Comparison of ENCODE assay signal across 9 cellular contexts in genomic region chr1:41359211-41360073, GRCh38. TPM values are rescaled to one million over a fixed set of nuclear protein-coding genes. Genes with fewer than 3 reads are reported as not detected.
DNase-seq lines count a peak whose midpoint lies in the region; TF ChIP-seq lines count a peak whose summit lies in the region.
"Had no signal": no experiment of that assay in that cellular context is flagged by ENCODE, and none has a peak within 500 bp of the region (broad histone marks: within the 10 kb centered on the region; RNA-seq: fewer than 3 reads in every experiment).

No MANE protein-coding gene starts in this region.

- H3K4me1 ChIP-seq in SK-N-SH (ENCODE audit: control insufficient read depth in 1 of 2, insufficient read depth in 2 of 2, low read depth in 1 of 2, low read length in 1 of 2) = peaks cover 24 to 51% of the 10 kb centered on the region in 2 experiments; a peak in 3 of 4 replicates

- CTCF ChIA-PET in SK-N-SH (lab: Yijun Ruan, JAX) = interaction anchor here (1.0 to 9.1 kb wide), 10 partner anchors 17 to 76 kb away, joined by 3 to 56 read pairs (median 4); no protein-coding TSS in a partner anchor

- no peaks in the 10 kb centered on the region for H3K9me3 ChIP-seq in SK-N-SH

- H2AFZ ChIP-seq in SK-N-SH (ENCODE audit: low read depth) = no peak overlapping the region

- no peaks in the 10 kb centered on the region for H3K27me3 ChIP-seq in SK-N-SH (ENCODE audit: insufficient read depth)

- H3K36me3 ChIP-seq in SK-N-SH (replicated peaks in 1 of 2; ENCODE audit: control insufficient read depth in 1 of 2, insufficient read depth in 2 of 2, low read length in 1 of 2) = no peaks in the 10 kb centered on the region
- H3K36me3 ChIP-seq: cardiac muscle cell had no signal

- H4K20me1 ChIP-seq in SK-N-SH (ENCODE audit: insufficient read depth) = no peaks in the 10 kb centered on the region

- TF ChIP-seq EP300 in SK-N-SH (IDR thresholded peaks at IDR 0.05; ENCODE audit: borderline replicate concordance in 1 of 2, low read depth in 1 of 2, low read length in 1 of 2) = no peak

- no peak for TF ChIP-seq RAD21 in SK-N-SH (IDR thresholded peaks at IDR 0.05; ENCODE audit: low read length)

- no peaks in the 10 kb centered on the region for H3K36me3 Mint-ChIP-seq in glutamatergic neuron (ENCODE audit: unreplicated experiment)

- peaks cover 7% of the 10 kb centered on the region for H3K9me3 Mint-ChIP-seq in glutamatergic neuron (ENCODE audit: unreplicated experiment)

- no peaks in the 10 kb centered on the region for H3K9me2 ChIP-seq in SK-N-SH

- TF ChIP-seq CTCF in SK-N-SH (IDR thresholded peaks at IDR 0.05) = no peak
- TF ChIP-seq CTCF in glutamatergic neuron (IDR thresholded peaks at IDR 0.05; ENCODE audit: partially characterized antibody, unreplicated experiment) = no peak
- TF ChIP-seq CTCF in retinal pigment epithelial cell (conservative IDR thresholded peaks at IDR 0.05; ENCODE audit: low read depth, low read length) = no peak

- POLR2A ChIA-PET in SK-N-SH (lab: Yijun Ruan, JAX) = interaction anchor here (0.7 kb wide), 1 partner anchor 71 kb away, joined by 3 read pairs; no protein-coding TSS in a partner anchor

- peak; percentile 80 for DNase-seq in GM03348 (ENCODE audit: low spot score)
- no peak for DNase-seq in SK-N-SH
- no peak for DNase-seq in glutamatergic neuron
- peak; percentile 55 for DNase-seq in retinal pigment epithelial cell (ENCODE audit: low read depth)
- no peak for DNase-seq in NCI-H1436 treated with DMSO at 0.1 percent for 48 hours (lab: John Stamatoyannopoulos, UW)
- DNase-seq in stimulated activated CD4-positive, alpha-beta T cell treated with anti-CD3 and anti-CD28 coated beads, Interleukin-4, amount 100 ng/mL, for 1 hour = no peak
- no peak for DNase-seq in GF-D8 (lab: John Stamatoyannopoulos, UW)
- DNase-seq in stimulated activated CD4-positive, alpha-beta T cell treated with anti-CD3 and anti-CD28 coated beads, Interleukin-4, amount 100 ng/mL, for 4 hours = no peak

- no peak overlapping the region for H3K4me3 ChIP-seq in SK-N-SH (ENCODE audit: low read depth in 2 of 2, low read length in 1 of 2)
- H3K4me3 ChIP-seq in retinal pigment epithelial cell (ENCODE audit: low read length) = no peak overlapping the region
- H3K4me3 ChIP-seq: cardiac muscle cell had no signal

- peaks cover 4% of the 10 kb centered on the region for H3F3A ChIP-seq in SK-N-SH (replicated peaks; ENCODE audit: insufficient read depth)

- WGBS in SK-N-SH (ENCODE audit: low lambda C conversion rate) = 92% methylated on average over 3 of the region's 10 CpGs

- H3K27ac ChIP-seq in SK-N-SH (ENCODE audit: low read depth in 2 of 2, low read length in 1 of 2) = peak overlapping the region in 1 of 2 experiments; percentile 6; a peak in 1 of 4 replicates
- H3K27ac ChIP-seq: cardiac muscle cell had no signal

- peaks cover 40% of the 10 kb centered on the region for H3K4me1 Mint-ChIP-seq in glutamatergic neuron (ENCODE audit: low read depth, unreplicated experiment)

- peaks cover 3% of the 10 kb centered on the region for H3K27me3 Mint-ChIP-seq in glutamatergic neuron (ENCODE audit: unreplicated experiment)

- H3K4me2 ChIP-seq in SK-N-SH = no peak overlapping the region

- H3K9ac ChIP-seq in SK-N-SH = no peak overlapping the region

- H3K79me2 ChIP-seq in SK-N-SH (ENCODE audit: insufficient read depth) = no peaks in the 10 kb centered on the region

- H3K27ac Mint-ChIP-seq in glutamatergic neuron (ENCODE audit: unreplicated experiment) = peak overlapping the region; percentile 3

- peak overlapping the region; percentile 6 for H3K4me3 Mint-ChIP-seq in glutamatergic neuron (ENCODE audit: unreplicated experiment)

TF ChIP-seq in SK-N-SH, 30 proteins besides CTCF, POLR2A, EP300 and RAD21:
- TF ChIP-seq MAX (IDR thresholded peaks at IDR 0.05; ENCODE audit: low read depth) (peak; percentile 37; the same call in 1 of the 2 replicates), USF1 (IDR thresholded peaks at IDR 0.05; ENCODE audit: borderline replicate concordance, low read depth) (no peak), NFIC (IDR thresholded peaks at IDR 0.05; ENCODE audit: borderline replicate concordance) (peak; percentile 71), TCF12 (IDR thresholded peaks at IDR 0.05) (peak; percentile 62; the same call in 1 of the 2 replicates), USF2 (IDR thresholded peaks at IDR 0.05; ENCODE audit: borderline replicate concordance, low read depth, low read length) (no peak), JUND (IDR thresholded peaks at IDR 0.05) (no peak; the same call in 1 of the 2 replicates), FOSL2 (IDR thresholded peaks at IDR 0.05; ENCODE audit: borderline replicate concordance, low read depth) (peak; percentile 33; the same call in 1 of the 2 replicates), SIN3A (IDR thresholded peaks at IDR 0.05; ENCODE audit: borderline replicate concordance, low read depth, low read length) (no peak)

RNA-seq across cellular contexts. Expression of gene FOXO6, which starts 1.8 kb away (rescaled TPM):
- 0.11 and 0.35 TPM in 2 replicates for polyA plus RNA-seq in SK-N-SH (2012; rRNA removed)
- polyA plus RNA-seq in SK-N-SH (2012; cell fraction: cytosol; rRNA removed) = 0.24 and 0.33 TPM in 2 replicates
- 0.50 and 0.55 TPM in 2 replicates for polyA plus RNA-seq in SK-N-SH (2012; cell fraction: nucleus; rRNA removed)
- total RNA-seq in glutamatergic neuron (ENCODE audit: unreplicated experiment) = 11.7 TPM

Comparison
In these comparisons a context has a peak if more than half of its experiments do, and no peak if none do; other contexts are left out.
1. DNase-seq: peak in GM03348 (single experiment) and retinal pigment epithelial cell (single experiment); none in SK-N-SH (single experiment), glutamatergic neuron (single experiment), NCI-H1436 treated with DMSO at 0.1 percent for 48 hours (single experiment), stimulated activated CD4-positive, alpha-beta T cell treated with anti-CD3 and anti-CD28 coated beads, Interleukin-4, amount 100 ng/mL, for 1 hour (single experiment), GF-D8 (single experiment) and stimulated activated CD4-positive, alpha-beta T cell treated with anti-CD3 and anti-CD28 coated beads, Interleukin-4, amount 100 ng/mL, for 4 hours (0 of 2).